Comparison of ENCODE assay signal across 8 cellular contexts in the genomic region with DNA sequence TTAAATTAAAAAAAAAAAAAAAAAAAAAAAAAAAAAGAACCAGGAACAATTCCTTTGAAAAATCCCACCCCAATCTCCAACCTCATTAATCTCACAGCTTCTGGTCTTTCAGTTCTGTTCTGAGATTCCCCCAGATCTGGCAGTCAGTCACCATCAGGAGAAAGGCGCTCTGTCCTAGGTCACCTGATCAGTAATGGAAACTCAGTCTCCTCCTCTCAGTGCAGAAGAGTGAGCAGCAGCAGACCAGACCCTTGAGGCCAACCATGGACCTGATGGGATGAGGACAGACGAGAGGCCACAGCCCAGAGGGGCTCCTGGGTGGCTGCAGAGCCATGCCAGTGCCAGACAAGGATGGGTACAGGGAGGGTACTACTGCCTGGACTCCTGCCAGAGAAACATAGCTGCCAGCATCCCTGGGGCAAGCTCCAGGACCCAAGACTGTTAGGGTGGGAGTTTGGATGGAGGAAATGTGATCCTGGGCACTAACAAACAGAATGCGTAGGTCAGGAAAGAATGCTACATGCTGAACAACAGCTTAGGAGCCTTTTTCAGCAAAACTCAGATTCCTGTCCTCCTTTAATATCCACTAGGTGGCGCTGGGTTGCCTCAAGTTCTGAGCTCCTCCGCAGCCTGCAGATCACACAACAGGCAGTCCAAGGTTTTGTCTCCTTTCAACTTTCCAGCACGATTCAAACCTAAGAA. TPM values are rescaled to one million over a fixed set of nuclear protein-coding genes. Genes with fewer than 3 reads are reported as not detected.
DNase-seq lines count a peak whose midpoint lies in the region; ATAC-seq and TF ChIP-seq lines count a peak whose summit lies in the region.

No MANE protein-coding gene starts in this region.

- DNase-seq in GM10266 (ENCODE audit: extremely low spot score) (peak; percentile 76), NCI-H1092 (lab: John Stamatoyannopoulos, UW) (peak; percentile 47), SKM-1 treated with dmso at 0.1 percent for 144 hours (lab: John Stamatoyannopoulos, UW; ENCODE audit: unreplicated experiment) (peak; percentile 49), amniotic epithelial cell (ENCODE audit: low read depth) (peak; percentile 76), left ventricle myocardium superior (no peak), renal cortical epithelial cell (ENCODE audit: low read depth) (peak; percentile 71)

- peak; percentile 84 for TF ChIP-seq CTCF in GM10266 (IDR thresholded peaks at IDR 0.05; ENCODE audit: control insufficient read depth, insufficient read depth, low read depth, missing control alignments)

- ATAC-seq in left ventricle myocardium superior = peak; percentile 23
- no peak for ATAC-seq in GM19397 (IDR thresholded peaks at IDR 0.05; ENCODE audit: unreplicated experiment)
- no peak for ATAC-seq in HG03521 (IDR thresholded peaks at IDR 0.05; ENCODE audit: unreplicated experiment)

- intact Hi-C loops in left ventricle myocardium superior (cut with micrococcal nuclease) = loop anchor here (5.0 kb wide), 1 partner anchor 76 kb away; a partner anchor contains a TSS

RNA-seq across cellular contexts. Expression of a gene that starts 28.7 kb away (rescaled TPM):
- total RNA-seq in left ventricle myocardium superior (31.2 TPM), renal cortical epithelial cell (49.3 and 233 TPM in 2 replicates)

RNA-seq across cellular contexts. Expression of a gene that starts 31.7 kb away (rescaled TPM):
- 21.7 TPM for total RNA-seq in left ventricle myocardium superior
- 3.6 and 26.0 TPM in 2 replicates for total RNA-seq in renal cortical epithelial cell

RNA-seq across cellular contexts. Expression of a gene that starts 34.3 kb away (rescaled TPM):
- total RNA-seq in left ventricle myocardium superior (20.0 TPM), renal cortical epithelial cell (20.7 and 37.3 TPM in 2 replicates)

RNA-seq across cellular contexts. Expression of a gene that starts 45.7 kb away (rescaled TPM):
- total RNA-seq in left ventricle myocardium superior (not detected), renal cortical epithelial cell (not detected in 2 replicates)

RNA-seq across cellular contexts. Expression of a gene that starts 53.1 kb away (rescaled TPM):
- total RNA-seq in left ventricle myocardium superior (72.8 TPM), renal cortical epithelial cell (19.1 and 21.7 TPM in 2 replicates)
